ENCODE assay signal across 1 cellular context in genomic region chr19:37931941-37932655, GRCh38.
TF ChIP-seq lines count a peak whose summit lies in the region.

No MANE protein-coding gene starts in this region.

TF ChIP-seq in WTC11, 78 proteins besides CTCF, POLR2A, EP300 and RAD21 (continued from another document):
- TF ChIP-seq E2F5 (CRISPR knock-in tag; IDR thresholded peaks at IDR 0.05) (0 out of 2 replicates have a peak, but pooled peaks have one; percentile 53), IRF2 (CRISPR knock-in tag; IDR thresholded peaks at IDR 0.05; ENCODE audit: borderline replicate concordance, low read depth) (no peak), CDX4 (CRISPR knock-in tag; IDR thresholded peaks at IDR 0.05; ENCODE audit: borderline replicate concordance) (no peak), PRRX2 (CRISPR knock-in tag; IDR thresholded peaks at IDR 0.05) (no peak), E2F1 (CRISPR knock-in tag; IDR thresholded peaks at IDR 0.05) (no peak), MAX (CRISPR knock-in tag; IDR thresholded peaks at IDR 0.05) (peak; percentile 95), RORB (CRISPR knock-in tag; IDR thresholded peaks at IDR 0.05) (no peak), USF1 (CRISPR knock-in tag; IDR thresholded peaks at IDR 0.05) (peak; percentile 82), FOXP1 (CRISPR knock-in tag; IDR thresholded peaks at IDR 0.05; ENCODE audit: borderline replicate concordance) (no peak; the same call in 1 of the 2 replicates)
TF ChIP-seq in WTC11: peak in this region for 15.
